8 cellular contexts compared by ENCODE assay signal in genomic region chr14:94548999-94549985, GRCh38. TPM values are rescaled to one million over a fixed set of nuclear protein-coding genes. Genes with fewer than 3 reads are reported as not detected.
A peak's percentile ranks its signal among the peaks of the same experiment; 100 is the strongest.
DNase-seq lines count a peak whose midpoint lies in the region; ATAC-seq and TF ChIP-seq lines count a peak whose summit lies in the region.

No MANE protein-coding gene starts in this region.

- no peaks in the 10 kb centered on the region for H3K27me3 ChIP-seq in neuronal stem cell (ENCODE audit: control insufficient read depth in 3 of 3, insufficient read depth in 3 of 3, low read depth in 1 of 3, low read length in 3 of 3)
- no peaks in the 10 kb centered on the region for H3K27me3 ChIP-seq in transverse colon

- no peak overlapping the region for H3K9ac ChIP-seq in neuronal stem cell (ENCODE audit: low read depth, low read length, poor library complexity)

- H3K4me3 ChIP-seq in neuronal stem cell (ENCODE audit: low read length in 2 of 2) (no peak overlapping the region), transverse colon (no peak overlapping the region)

- no peak overlapping the region for H3K4ac ChIP-seq in neuronal stem cell (ENCODE audit: low read length)

- no peak for TF ChIP-seq EP300 in transverse colon (IDR thresholded peaks at IDR 0.05; ENCODE audit: low read depth)

- ATAC-seq in GM21786 (IDR thresholded peaks at IDR 0.05; ENCODE audit: unreplicated experiment) = peak; percentile 61

- H3K27ac ChIP-seq in neuronal stem cell (replicated peaks; ENCODE audit: low read length) (no peak overlapping the region), transverse colon (no peak overlapping the region)

- no peak for TF ChIP-seq POLR2A in transverse colon (IDR thresholded peaks at IDR 0.05)

- H3K9me3 ChIP-seq in neuronal stem cell (replicated peaks in 1 of 2; ENCODE audit: control insufficient read depth in 2 of 2, insufficient read depth in 1 of 2, low read depth in 1 of 2, low read length in 2 of 2) (no peaks in the 10 kb centered on the region), transverse colon (peaks cover 0 to 4% of the 10 kb centered on the region in 2 donors)

- no peak overlapping the region for H2BK5ac ChIP-seq in neuronal stem cell (ENCODE audit: low read length)

- no peak overlapping the region for H2BK15ac ChIP-seq in neuronal stem cell (ENCODE audit: low read length)

- no peak overlapping the region for H4K91ac ChIP-seq in neuronal stem cell (ENCODE audit: low read depth, low read length, poor library complexity)

- H3K14ac ChIP-seq in neuronal stem cell (ENCODE audit: low read length) = no peak overlapping the region

- DNase-seq in Caki2 (ENCODE audit: low read depth) (peak; percentile 23), NCI-H345 (lab: John Stamatoyannopoulos, UW) (peak; percentile 65), activated T-cell treated with anti-CD3 and anti-CD28 coated beads for 1 hour (ENCODE audit: low read depth) (peak; percentile 40), fibroblast of gingiva (ENCODE audit: low read depth) (peak; percentile 28), neuronal stem cell (ENCODE audit: low spot score) (peak; percentile 83), transverse colon (peak; percentile 43), amniotic stem cell (lab: John Stamatoyannopoulos, UW) (no peak)

- no peak overlapping the region for H2BK120ac ChIP-seq in neuronal stem cell (ENCODE audit: low read depth, low read length)

- no CpG with 5 or more reads among the region's 24 CpGs for WGBS in neuronal stem cell (ENCODE audit: extremely low coverage in 2 of 2, insufficient read length in 2 of 2, insufficient replicate concordance in 1 of 2), 2 donors
- WGBS in transverse colon (ENCODE audit: low coverage in 1 of 2), 2 donors = 27 to 56% methylated on average over 6 to 24 of the region's 24 CpGs

- in situ Hi-C loops in Caki2 (cut with HindIII; ENCODE audit: low pct_unique_long_range_greater_than_20kb, low sequenced_read_pairs) = no loop called here
- in situ Hi-C loops in transverse colon (cut with MboI; ENCODE audit: low pct_ligation_motif_present in 1 of 4, low pct_unique_long_range_greater_than_20kb in 1 of 4, low sequenced_read_pairs in 3 of 4) = no loop called here

- H3K4me1 ChIP-seq in neuronal stem cell (ENCODE audit: control insufficient read depth in 2 of 2, insufficient read depth in 1 of 2, low read depth in 1 of 2, low read length in 2 of 2) = peaks cover 0 to 8% of the 10 kb centered on the region in 2 donors
- no peaks in the 10 kb centered on the region for H3K4me1 ChIP-seq in transverse colon

- H3K36me3 ChIP-seq in neuronal stem cell (replicated peaks in 1 of 2; ENCODE audit: control insufficient read depth in 2 of 2, insufficient read depth in 2 of 2, low read length in 2 of 2) (no peaks in the 10 kb centered on the region), transverse colon (no peaks in the 10 kb centered on the region)

- H2BK12ac ChIP-seq in neuronal stem cell (ENCODE audit: low read length) = no peak overlapping the region

- no peak overlapping the region for H3K23ac ChIP-seq in neuronal stem cell (ENCODE audit: low read depth, low read length, poor library complexity)

- TF ChIP-seq CTCF in transverse colon (IDR thresholded peaks at IDR 0.05) = peak; percentile 68 to 94 (median 84)

- no peaks in the 10 kb centered on the region for H3K79me1 ChIP-seq in neuronal stem cell (ENCODE audit: low read depth, low read length)

- H3K18ac ChIP-seq in neuronal stem cell (ENCODE audit: low read length) = no peak overlapping the region

- H2AK5ac ChIP-seq in neuronal stem cell (ENCODE audit: low read depth, low read length) = no peak overlapping the region

- intact Hi-C loops in transverse colon (cut with DNase I; ENCODE audit: low total_unique reads) = no loop called here

- no peak overlapping the region for H4K8ac ChIP-seq in neuronal stem cell (ENCODE audit: low read depth, low read length)

- no peak overlapping the region for H3K4me2 ChIP-seq in neuronal stem cell (ENCODE audit: insufficient read depth, low read length, poor library complexity, severe bottlenecking)

- peak overlapping the region; percentile 11 for H2AFZ ChIP-seq in neuronal stem cell (ENCODE audit: low read length)

RNA-seq across cellular contexts. Expression of gene SERPINA4, which starts 11.9 kb away (rescaled TPM):
- total RNA-seq in Caki2 (2014; rRNA removed; shearing (Covaris generic); ENCODE audit: low replicate concordance) = not detected in 2 replicates
- polyA plus RNA-seq in neuronal stem cell (2013, experiment 1 of 2) = not detected
- polyA plus RNA-seq in neuronal stem cell (2013, experiment 2 of 2) = not detected
- total RNA-seq in transverse colon = not detected

RNA-seq across cellular contexts. Expression of gene SERPINA5, which starts 31.9 kb away (rescaled TPM):
- total RNA-seq in Caki2 (2014; rRNA removed; shearing (Covaris generic); ENCODE audit: low replicate concordance) = 0.03 TPM in 1 of 2 replicates, not detected in the other
- 2.4 TPM for polyA plus RNA-seq in neuronal stem cell (2013, experiment 1 of 2)
- polyA plus RNA-seq in neuronal stem cell (2013, experiment 2 of 2) = 2.5 TPM
- 10 to 100 TPM in 1 of 4 donors, 1 to 10 TPM in 1, under 1 TPM in 1, not detected in 1; 0.32 to 37.6 (median 1.5) TPM for total RNA-seq in transverse colon

RNA-seq across cellular contexts. Expression of gene SERPINA12, which starts 40.0 kb away (rescaled TPM):
- total RNA-seq in Caki2 (2014; rRNA removed; shearing (Covaris generic); ENCODE audit: low replicate concordance) = not detected in 2 replicates
- polyA plus RNA-seq in neuronal stem cell (2013, experiment 1 of 2) = not detected
- not detected for polyA plus RNA-seq in neuronal stem cell (2013, experiment 2 of 2)
- total RNA-seq in transverse colon = not detected
